ENCODE assay signal across 22 cellular contexts in the genomic region with DNA sequence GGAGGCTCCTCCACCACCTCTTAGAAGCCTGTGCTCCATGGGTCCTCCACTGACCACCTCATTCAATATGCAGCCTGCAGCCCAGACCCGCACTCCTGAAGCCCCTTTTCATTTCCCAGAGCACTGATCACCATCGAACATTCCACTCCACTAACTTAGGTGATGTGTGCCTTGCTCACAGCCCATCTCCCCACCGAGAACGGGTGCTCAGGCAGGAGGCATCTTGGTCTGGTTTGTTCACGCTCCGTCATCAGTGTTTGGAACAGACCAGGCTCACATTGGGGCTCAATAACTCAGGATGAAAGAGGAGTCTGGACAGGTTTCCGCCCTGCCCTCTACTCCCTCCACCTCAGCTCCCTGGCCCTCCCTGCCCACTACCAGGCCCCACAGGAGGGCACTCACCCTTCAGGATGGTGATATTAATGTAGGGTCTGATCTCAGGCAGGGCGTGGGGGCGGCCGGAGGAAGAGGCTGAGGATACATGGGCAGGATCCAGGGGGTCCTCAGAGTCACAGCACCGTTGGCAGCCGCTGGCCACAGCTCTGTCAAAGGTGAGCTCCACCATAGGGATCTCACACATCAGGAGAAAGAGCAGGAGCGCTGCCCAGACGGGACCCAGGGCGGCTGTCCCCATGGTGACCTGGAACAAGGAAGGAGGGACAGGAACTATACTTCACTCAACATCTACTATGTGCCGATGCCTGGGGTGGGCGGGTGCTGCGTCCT. TPM values are rescaled to one million over a fixed set of nuclear protein-coding genes. Genes with fewer than 3 reads are reported as not detected.
DNase-seq lines count a peak whose midpoint lies in the region; ATAC-seq, FAIRE-seq and TF ChIP-seq lines count a peak whose summit lies in the region.
"Had no signal": no experiment of that assay in that cellular context is flagged by ENCODE, and none has a peak within 500 bp of the region (broad histone marks: within the 10 kb centered on the region; RNA-seq: fewer than 3 reads in every experiment).

No MANE protein-coding gene starts in this region.

- H3K4me1 ChIP-seq in astrocyte (ENCODE audit: insufficient read depth, low read length), result peaks cover 36% of the 10 kb centered on the region

- peaks cover 9% of the 10 kb centered on the region for H3K27me3 Mint-ChIP-seq in astrocyte (ENCODE audit: low read depth, unreplicated experiment)
- H3K27me3 Mint-ChIP-seq in neural crest cell (ENCODE audit: low read depth), result no peaks in the 10 kb centered on the region
- H3K27me3 Mint-ChIP-seq: activated T-cell treated with anti-CD3 and anti-CD28 coated beads, Interleukin-2, amount 50 U/mL, for 24 hours had no signal

- H3K27ac Mint-ChIP-seq in astrocyte (ENCODE audit: unreplicated experiment), result no peak overlapping the region
- peak overlapping the region; percentile 54 for H3K27ac Mint-ChIP-seq in neural crest cell (ENCODE audit: unreplicated experiment)
- H3K27ac Mint-ChIP-seq: activated T-cell treated with anti-CD3 and anti-CD28 coated beads, Interleukin-2, amount 50 U/mL, for 24 hours; GM23338; stimulated activated naive B cell treated with anti-CD40 and anti-IgM and Interleukin-4, amounts not matched to agents 10 μg/mL and 1 μg/mL and 100 μg/mL, for 72 hours had no signal

- H3K4me3 Mint-ChIP-seq in astrocyte (ENCODE audit: unreplicated experiment), result peak overlapping the region; percentile 45
- H3K4me3 Mint-ChIP-seq in neural crest cell, result no peak overlapping the region
- H3K4me3 Mint-ChIP-seq: activated T-cell treated with anti-CD3 and anti-CD28 coated beads, Interleukin-2, amount 50 U/mL, for 24 hours; GM23338; stimulated activated naive B cell treated with anti-CD40 and anti-IgM and Interleukin-4, amounts not matched to agents 10 μg/mL and 1 μg/mL and 100 μg/mL, for 72 hours had no signal

- no peaks in the 10 kb centered on the region for H3K9me3 ChIP-seq in astrocyte (ENCODE audit: insufficient read depth, low read depth, low read length)
- H3K9me3 ChIP-seq: heart left ventricle, pancreas, SK-N-SH, tibial nerve had no signal

- no peak overlapping the region for H3K9ac ChIP-seq in astrocyte (ENCODE audit: low read length)
- H3K9ac ChIP-seq: KMS-11, SK-N-SH had no signal

- H3K36me3 Mint-ChIP-seq in astrocyte (ENCODE audit: low read depth, unreplicated experiment) (peaks cover 2% of the 10 kb centered on the region), neural crest cell (ENCODE audit: low read depth) (peaks cover 2% of the 10 kb centered on the region)

- no peak overlapping the region for H3K27ac ChIP-seq in astrocyte (ENCODE audit: low read depth, low read length)
- H3K27ac ChIP-seq: KMS-11, pancreas, tibial nerve had no signal

- H2AFZ ChIP-seq in astrocyte (ENCODE audit: low read depth, low read length), result no peak overlapping the region
- H2AFZ ChIP-seq: GM23338 had no signal

- no peak for TF ChIP-seq POLR2A in GM12892 (IDR thresholded peaks at IDR 0.05; ENCODE audit: low read depth, low read length)

- DNase-seq in GM12892 (ENCODE audit: insufficient read length) (peak; percentile 13), astrocyte (ENCODE audit: low read depth) (no peak), neural crest cell (ENCODE audit: low read depth, low spot score) (no peak), superior temporal gyrus (ENCODE audit: extremely low spot score) (no peak)
- DNase-seq in activated CD8-positive, alpha-beta memory T cell treated with anti-CD3 and anti-CD28 coated beads for 24 hours, result no peak
- DNase-seq: activated CD4-positive, alpha-beta T cell treated with anti-CD3 and anti-CD28 coated beads, Interleukin-2, amount 50 U/mL, for 1 hour; activated T-cell treated with anti-CD3 and anti-CD28 coated beads, Interleukin-2, amount 50 U/mL, for 24 hours; central memory CD4-positive, alpha-beta T cell; effector memory CD4-positive, alpha-beta T cell; NCI-H1092 treated with DMSO at 0.1 percent for 48 hours; NCI-H69; OCI-M1; SK-N-SH; stimulated activated naive B cell treated with anti-CD40 and anti-IgM and Interleukin-4, amounts not matched to agents 10 μg/mL and 1 μg/mL and 100 μg/mL, for 72 hours had no signal

- H3K4me3 ChIP-seq in astrocyte (ENCODE audit: insufficient read depth, low read depth, low read length), result no peak overlapping the region
- H3K4me3 ChIP-seq: GM23338, heart left ventricle, pancreas, tibial nerve had no signal

- no peak for ATAC-seq in HG03439 (IDR thresholded peaks at IDR 0.05; ENCODE audit: unreplicated experiment)
- ATAC-seq: GM23338; heart left ventricle; pancreas; stimulated activated naive B cell treated with anti-CD40 and anti-IgM and Interleukin-4, amounts not matched to agents 10 μg/mL and 1 μg/mL and 100 μg/mL, for 72 hours had no signal

- H3K79me2 ChIP-seq in astrocyte (ENCODE audit: insufficient read depth, low read length), result no peaks in the 10 kb centered on the region

- H3K4me2 ChIP-seq in astrocyte (ENCODE audit: low read length), result no peak overlapping the region
- H3K4me2 ChIP-seq: GM23338, KMS-11, SK-N-SH had no signal

- no peaks in the 10 kb centered on the region for H4K20me1 ChIP-seq in astrocyte (ENCODE audit: insufficient read depth, low read length)

- no peaks in the 10 kb centered on the region for H3K27me3 ChIP-seq in astrocyte (ENCODE audit: insufficient read depth, low read length)
- H3K27me3 ChIP-seq: heart left ventricle, pancreas, tibial nerve had no signal

- H3K9me3 Mint-ChIP-seq in astrocyte (ENCODE audit: unreplicated experiment) (peaks cover 2% of the 10 kb centered on the region), neural crest cell (no peaks in the 10 kb centered on the region)
- H3K9me3 Mint-ChIP-seq: activated T-cell treated with anti-CD3 and anti-CD28 coated beads, Interleukin-2, amount 50 U/mL, for 24 hours; GM23338; stimulated activated naive B cell treated with anti-CD40 and anti-IgM and Interleukin-4, amounts not matched to agents 10 μg/mL and 1 μg/mL and 100 μg/mL, for 72 hours had no signal

- no peaks in the 10 kb centered on the region for H3K36me3 ChIP-seq in astrocyte (ENCODE audit: insufficient read depth, low read length)
- H3K36me3 ChIP-seq: pancreas had no signal

- H3K4me1 Mint-ChIP-seq in astrocyte (ENCODE audit: low read depth, unreplicated experiment), result peaks cover 21% of the 10 kb centered on the region
- H3K4me1 Mint-ChIP-seq in neural crest cell, result peaks cover 31% of the 10 kb centered on the region

- TF ChIP-seq CTCF in astrocyte (IDR thresholded peaks at IDR 0.05; ENCODE audit: insufficient read depth, low read depth, low read length) (no peak), neural crest cell (conservative IDR thresholded peaks at IDR 0.05) (no peak)

- no peak for FAIRE-seq in GM12892 (lab: Jason Lieb, UNC)
- no peak for FAIRE-seq in astrocyte (lab: Jason Lieb, UNC)
- FAIRE-seq: G401.6, pancreas had no signal

RNA-seq across cellular contexts. Expression of a gene that starts 3.1 kb away (rescaled TPM):
- 4.9 TPM for polyA plus RNA-seq in GM12892 (2012; ENCODE audit: missing spikeins)
- total RNA-seq in astrocyte (6.0 and 8.4 TPM in 2 replicates), neural crest cell (13.6 TPM in 2 replicates)

RNA-seq across cellular contexts. Expression of a gene that starts 27.3 kb away (rescaled TPM):
- polyA plus RNA-seq in GM12892 (2012; ENCODE audit: missing spikeins), result 2.8 TPM
- total RNA-seq in astrocyte, result 0.07 TPM in 1 of 2 replicates, not detected in the other
- 0.09 TPM in 2 replicates for total RNA-seq in neural crest cell
- total RNA-seq: fibroblast of lung, tibial nerve had no signal
- polyA plus RNA-seq: fibroblast of lung, GM23338, heart left ventricle, SK-N-SH had no signal

RNA-seq across cellular contexts. Expression of a gene that starts 35.3 kb away (rescaled TPM):
- 40.0 TPM for polyA plus RNA-seq in GM12892 (2012; ENCODE audit: missing spikeins)
- total RNA-seq in astrocyte (1.3 and 1.6 TPM in 2 replicates), neural crest cell (0.50 and 0.56 TPM in 2 replicates)
- total RNA-seq: fibroblast of lung had no signal

RNA-seq across cellular contexts. Expression of a gene that starts 59.1 kb away (rescaled TPM):
- 247 TPM for polyA plus RNA-seq in GM12892 (2012; ENCODE audit: missing spikeins)
- total RNA-seq in astrocyte, result 0.61 and 0.65 TPM in 2 replicates
- total RNA-seq in neural crest cell, result 0.21 TPM in 1 of 2 replicates, not detected in the other
